Comparison of ENCODE assay signal across 8 cellular contexts in the genomic region with DNA sequence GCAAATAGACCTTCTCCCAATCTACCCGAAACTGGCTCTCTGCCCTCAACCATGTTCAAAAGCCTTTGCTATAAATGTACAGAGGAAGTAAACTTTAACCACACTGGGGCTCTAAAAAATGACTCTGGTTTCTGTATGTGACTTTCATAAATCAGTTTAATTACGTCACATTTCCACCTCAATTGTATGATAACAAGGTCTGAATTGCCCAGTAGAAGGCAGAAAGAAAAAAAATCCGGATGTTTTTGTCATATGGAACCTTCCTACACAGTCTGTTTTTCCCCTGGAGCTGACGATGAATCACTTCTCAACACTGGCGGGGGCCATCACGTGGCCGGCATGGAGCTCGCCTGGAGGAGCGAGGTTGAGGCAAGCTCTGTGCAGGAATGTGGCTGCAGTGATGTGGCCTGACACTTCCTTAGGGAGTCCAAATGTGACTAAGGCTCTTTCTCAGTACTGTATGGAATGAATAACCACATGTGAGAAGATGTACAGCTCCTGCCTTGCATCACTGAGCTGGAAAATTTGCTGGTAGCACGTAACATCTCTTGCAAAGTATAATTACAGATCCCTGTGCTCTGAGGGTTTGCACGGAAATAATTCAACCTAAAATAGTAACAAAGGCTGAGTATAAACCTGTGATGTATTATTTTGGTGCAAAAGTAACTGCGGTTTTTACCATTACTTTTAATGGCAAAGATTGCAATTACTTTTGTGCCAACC. TPM values are rescaled to one million over a fixed set of nuclear protein-coding genes. Genes with fewer than 3 reads are reported as not detected.
DNase-seq lines count a peak whose midpoint lies in the region; ATAC-seq and TF ChIP-seq lines count a peak whose summit lies in the region.

No MANE protein-coding gene starts in this region.

- H2AFZ ChIP-seq in SU-DHL-6 (ENCODE audit: low read depth, low read length, severe bottlenecking): no peak overlapping the region

- peaks cover 22% of the 10 kb centered on the region for H3F3A ChIP-seq in SU-DHL-6 (ENCODE audit: insufficient read depth)

- H3K27me3 Mint-ChIP-seq in activated naive CD8-positive, alpha-beta T cell treated with anti-CD3 and anti-CD28 coated beads, Interleukin-2, amount 50 U/mL, for 24 hours: peaks cover 5% of the 10 kb centered on the region

- H3K4me3 Mint-ChIP-seq in activated naive CD8-positive, alpha-beta T cell treated with anti-CD3 and anti-CD28 coated beads, Interleukin-2, amount 50 U/mL, for 24 hours: peak overlapping the region; percentile 68

- H3K4me1 Mint-ChIP-seq in activated naive CD8-positive, alpha-beta T cell treated with anti-CD3 and anti-CD28 coated beads, Interleukin-2, amount 50 U/mL, for 24 hours: peaks cover 95% of the 10 kb centered on the region

- no peak for TF ChIP-seq CTCF in SU-DHL-6 (IDR thresholded peaks at IDR 0.05; ENCODE audit: insufficient read depth, low read length, poor library complexity, severe bottlenecking)
- no peak for TF ChIP-seq CTCF in uterus (IDR thresholded peaks at IDR 0.05)

- H3K27me3 ChIP-seq in SU-DHL-6 (ENCODE audit: low read length): no peaks in the 10 kb centered on the region
- no peaks in the 10 kb centered on the region for H3K27me3 ChIP-seq in uterus

- H3K79me2 ChIP-seq in SU-DHL-6 (ENCODE audit: insufficient read depth, low read length): no peaks in the 10 kb centered on the region

- H3K4me3 ChIP-seq in SU-DHL-6 (ENCODE audit: insufficient read depth, low read length, poor library complexity, severe bottlenecking) (peak overlapping the region; percentile 28), uterus (no peak overlapping the region)

- peak overlapping the region; percentile 84 for H3K27ac ChIP-seq in SU-DHL-6 (ENCODE audit: low read depth, low read length)
- H3K27ac ChIP-seq in uterus: peak overlapping the region; percentile 88 to 91

- H3K9me3 ChIP-seq in SU-DHL-6 (ENCODE audit: insufficient read depth, low read length): no peaks in the 10 kb centered on the region
- no peaks in the 10 kb centered on the region for H3K9me3 ChIP-seq in uterus

- H3K9ac ChIP-seq in SU-DHL-6 (ENCODE audit: low read length): no peak overlapping the region

- no peak for TF ChIP-seq POLR2A in uterus (IDR thresholded peaks at IDR 0.05)

- peak overlapping the region; percentile 64 for H3K4me2 ChIP-seq in SU-DHL-6 (ENCODE audit: low read depth, low read length, poor library complexity, severe bottlenecking)

- H3K9me2 ChIP-seq in SU-DHL-6 (replicated peaks; ENCODE audit: insufficient read depth, low read length): no peaks in the 10 kb centered on the region

- no peaks in the 10 kb centered on the region for H3K9me3 Mint-ChIP-seq in activated naive CD8-positive, alpha-beta T cell treated with anti-CD3 and anti-CD28 coated beads, Interleukin-2, amount 50 U/mL, for 24 hours

- peak overlapping the region; percentile 94 for H3K27ac Mint-ChIP-seq in activated naive CD8-positive, alpha-beta T cell treated with anti-CD3 and anti-CD28 coated beads, Interleukin-2, amount 50 U/mL, for 24 hours

- H3K4me1 ChIP-seq in uterus: peaks cover 23 to 52% of the 10 kb centered on the region in 2 donors

- H3K36me3 Mint-ChIP-seq in activated naive CD8-positive, alpha-beta T cell treated with anti-CD3 and anti-CD28 coated beads, Interleukin-2, amount 50 U/mL, for 24 hours (ENCODE audit: low read depth): peaks cover 5% of the 10 kb centered on the region

- intact Hi-C loops in left cardiac atrium (cut with DNase I): no loop called here
- intact Hi-C loops in uterus (cut with DNase I; ENCODE audit: low total_unique reads): no loop called here

- no peaks in the 10 kb centered on the region for H3K36me3 ChIP-seq in SU-DHL-6 (ENCODE audit: low read length)
- H3K36me3 ChIP-seq in uterus: no peaks in the 10 kb centered on the region

- no peaks in the 10 kb centered on the region for H4K20me1 ChIP-seq in SU-DHL-6 (ENCODE audit: low read depth, low read length)

- in situ Hi-C loops in ACHN (cut with HindIII; ENCODE audit: low pct_ligation_motif_present, low pct_unique_long_range_greater_than_20kb, low sequenced_read_pairs): loop anchor here (10.0 kb wide), 1 partner anchor 110 kb away; no protein-coding TSS in a partner anchor

- ATAC-seq in GM19328 (IDR thresholded peaks at IDR 0.05; ENCODE audit: unreplicated experiment) (peak; percentile 56), HG03457 (IDR thresholded peaks at IDR 0.05; ENCODE audit: unreplicated experiment) (peak; percentile 39), left cardiac atrium (peak; percentile 80 to 86)
- ATAC-seq in activated naive CD8-positive, alpha-beta T cell treated with anti-CD3 and anti-CD28 coated beads, Interleukin-2, amount 50 U/mL, for 24 hours: peak; percentile 70

- DNase-seq in ACHN (peak; percentile 99), left cardiac atrium (peak; percentile 80), retina (peak; percentile 62), uterus (peak; percentile 84 to 90)
- peak; percentile 84 for DNase-seq in activated naive CD8-positive, alpha-beta T cell treated with anti-CD3 and anti-CD28 coated beads, Interleukin-2, amount 50 U/mL, for 24 hours

RNA-seq across cellular contexts. Expression of gene SNX9, which starts 58.5 kb away (rescaled TPM):
- total RNA-seq in left cardiac atrium (10 to 100 TPM; 37.7 to 39.9 TPM), uterus (10 to 100 TPM; 31.0 to 65.9 (median 50.5) TPM)
